In the genomic region with DNA sequence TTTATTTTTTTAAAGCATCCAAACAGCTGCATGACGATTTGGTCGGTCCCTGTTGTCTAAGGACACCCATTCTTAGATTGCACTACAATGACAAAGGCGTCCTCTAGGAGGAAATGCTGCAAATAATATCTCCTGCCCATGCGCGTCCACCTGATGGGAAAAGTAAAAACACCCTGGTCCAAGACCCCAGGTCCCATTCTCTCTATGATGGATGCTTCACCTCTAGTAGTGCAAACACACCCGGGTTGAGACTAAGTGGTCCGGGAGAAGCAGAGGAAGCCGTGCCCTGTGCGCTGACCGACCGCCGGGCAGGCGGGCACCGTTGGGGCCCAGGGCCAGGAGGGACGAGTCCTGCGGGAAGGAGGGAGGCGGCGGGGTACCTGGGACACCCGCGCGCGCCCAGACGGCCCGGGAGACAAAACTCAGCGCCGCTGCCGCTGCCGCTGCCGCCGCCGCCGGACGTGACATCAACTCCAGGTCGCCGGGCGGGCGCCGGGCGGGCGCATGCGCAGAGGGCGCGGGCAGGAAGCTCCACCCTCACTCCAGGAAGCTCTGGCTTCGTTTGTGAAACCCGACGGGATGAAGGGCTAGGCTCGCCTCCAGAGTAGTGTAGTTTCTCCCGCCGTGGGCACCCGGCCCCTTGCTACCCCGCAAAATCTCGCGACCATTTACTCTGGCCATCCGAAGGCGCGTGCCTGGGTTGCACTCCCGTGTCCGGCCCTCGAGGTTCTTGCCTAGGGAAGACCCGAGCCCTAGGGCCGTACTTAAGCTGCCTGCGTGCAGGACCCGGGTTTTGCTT, we compare ENCODE assay signal across 1 cellular context.
TF ChIP-seq lines count a peak whose summit lies in the region.

Gene TBC1D7 (minus strand): TSS at position 462 of the 799 bp plus-strand sequence. CDS start 1,639 bp downstream, outside the sequence.

TF ChIP-seq in HepG2, 621 proteins besides CTCF, POLR2A, EP300 and RAD21 (continued from another document and continues in another):
- TF ChIP-seq, protein P1, sequence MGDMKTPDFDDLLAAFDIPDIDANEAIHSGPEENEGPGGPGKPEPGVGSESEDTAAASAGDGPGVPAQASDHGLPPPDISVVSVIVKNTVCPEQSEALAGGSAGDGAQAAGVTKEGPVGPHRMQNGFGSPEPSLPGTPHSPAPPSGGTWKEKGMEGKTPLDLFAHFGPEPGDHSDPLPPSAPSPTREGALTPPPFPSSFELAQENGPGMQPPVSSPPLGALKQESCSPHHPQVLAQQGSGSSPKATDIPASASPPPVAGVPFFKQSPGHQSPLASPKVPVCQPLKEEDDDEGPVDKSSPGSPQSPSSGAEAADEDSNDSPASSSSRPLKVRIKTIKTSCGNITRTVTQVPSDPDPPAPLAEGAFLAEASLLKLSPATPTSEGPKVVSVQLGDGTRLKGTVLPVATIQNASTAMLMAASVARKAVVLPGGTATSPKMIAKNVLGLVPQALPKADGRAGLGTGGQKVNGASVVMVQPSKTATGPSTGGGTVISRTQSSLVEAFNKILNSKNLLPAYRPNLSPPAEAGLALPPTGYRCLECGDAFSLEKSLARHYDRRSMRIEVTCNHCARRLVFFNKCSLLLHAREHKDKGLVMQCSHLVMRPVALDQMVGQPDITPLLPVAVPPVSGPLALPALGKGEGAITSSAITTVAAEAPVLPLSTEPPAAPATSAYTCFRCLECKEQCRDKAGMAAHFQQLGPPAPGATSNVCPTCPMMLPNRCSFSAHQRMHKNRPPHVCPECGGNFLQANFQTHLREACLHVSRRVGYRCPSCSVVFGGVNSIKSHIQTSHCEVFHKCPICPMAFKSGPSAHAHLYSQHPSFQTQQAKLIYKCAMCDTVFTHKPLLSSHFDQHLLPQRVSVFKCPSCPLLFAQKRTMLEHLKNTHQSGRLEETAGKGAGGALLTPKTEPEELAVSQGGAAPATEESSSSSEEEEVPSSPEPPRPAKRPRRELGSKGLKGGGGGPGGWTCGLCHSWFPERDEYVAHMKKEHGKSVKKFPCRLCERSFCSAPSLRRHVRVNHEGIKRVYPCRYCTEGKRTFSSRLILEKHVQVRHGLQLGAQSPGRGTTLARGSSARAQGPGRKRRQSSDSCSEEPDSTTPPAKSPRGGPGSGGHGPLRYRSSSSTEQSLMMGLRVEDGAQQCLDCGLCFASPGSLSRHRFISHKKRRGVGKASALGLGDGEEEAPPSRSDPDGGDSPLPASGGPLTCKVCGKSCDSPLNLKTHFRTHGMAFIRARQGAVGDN (CRISPR knock-in tag; IDR thresholded peaks at IDR 0.05) = peak; percentile 97
- TF ChIP-seq SMAD1 (CRISPR knock-in tag; IDR thresholded peaks at IDR 0.05; ENCODE audit: borderline replicate concordance, low read depth) (0 out of 2 replicates have a peak, but pooled peaks have one; percentile 78), ZNF296 (CRISPR knock-in tag; conservative IDR thresholded peaks at IDR 0.05) (peak; percentile 73; the same call in 1 of the 2 replicates), ZNF891 (CRISPR knock-in tag; IDR thresholded peaks at IDR 0.05) (peak; percentile 81), ZSCAN12 (CRISPR knock-in tag; IDR thresholded peaks at IDR 0.05) (no peak), CAMTA2 (CRISPR knock-in tag; IDR thresholded peaks at IDR 0.05; ENCODE audit: borderline replicate concordance) (0 out of 2 replicates have a peak, but pooled peaks have one; percentile 27), SMYD3 (CRISPR knock-in tag; IDR thresholded peaks at IDR 0.05) (0 out of 2 replicates have a peak, but pooled peaks have one; percentile 40), RNF219 (CRISPR knock-in tag; IDR thresholded peaks at IDR 0.05) (no peak), ZNF260 (CRISPR knock-in tag; IDR thresholded peaks at IDR 0.05; ENCODE audit: borderline replicate concordance, low read depth) (no peak), ARNTL (CRISPR knock-in tag; IDR thresholded peaks at IDR 0.05) (0 out of 2 replicates have a peak, but pooled peaks have one; percentile 7), ZNF557 (CRISPR knock-in tag; IDR thresholded peaks at IDR 0.05) (no peak), ZZZ3 (CRISPR knock-in tag; IDR thresholded peaks at IDR 0.05; ENCODE audit: borderline replicate concordance) (no peak), ELF1 (CRISPR knock-in tag; IDR thresholded peaks at IDR 0.05) (peak; percentile 69; the same call in 1 of the 2 replicates), ATF7 (IDR thresholded peaks at IDR 0.05) (no peak), ATF7 (CRISPR knock-in tag; IDR thresholded peaks at IDR 0.05) (0 out of 2 replicates have a peak, but pooled peaks have one; percentile 40), PATZ1 (CRISPR knock-in tag; IDR thresholded peaks at IDR 0.05) (no peak; the same call in 1 of the 2 replicates), CHD2 (IDR thresholded peaks at IDR 0.05; ENCODE audit: low read depth, low read length) (peak; percentile 87), ZNF224 (CRISPR knock-in tag; IDR thresholded peaks at IDR 0.05) (no peak), ZNF644 (CRISPR knock-in tag; IDR thresholded peaks at IDR 0.05; ENCODE audit: low read depth) (no peak), TCF12 (IDR thresholded peaks at IDR 0.05) (no peak), TCF12 (CRISPR knock-in tag; IDR thresholded peaks at IDR 0.05) (no peak), ZNF788 (CRISPR knock-in tag; IDR thresholded peaks at IDR 0.05; ENCODE audit: borderline replicate concordance) (peak; percentile 55), TAF15 (IDR thresholded peaks at IDR 0.05; ENCODE audit: low read depth, low read length, poor library complexity, severe bottlenecking) (peak; percentile 93), ZFP41 (CRISPR knock-in tag; IDR thresholded peaks at IDR 0.05; ENCODE audit: borderline replicate concordance) (peak; percentile 79; the same call in 1 of the 2 replicates), ZNF841 (CRISPR knock-in tag; IDR thresholded peaks at IDR 0.05; ENCODE audit: borderline replicate concordance) (no peak), ZNF10 (CRISPR knock-in tag; IDR thresholded peaks at IDR 0.05; ENCODE audit: borderline replicate concordance, low read depth) (0 out of 2 replicates have a peak, but pooled peaks have one; percentile 78), MYNN (CRISPR knock-in tag; IDR thresholded peaks at IDR 0.05; ENCODE audit: low read depth) (0 out of 2 replicates have a peak, but pooled peaks have one; percentile 46), FOXJ3 (CRISPR knock-in tag; IDR thresholded peaks at IDR 0.05; ENCODE audit: borderline replicate concordance) (no peak), ZNF180 (CRISPR knock-in tag; IDR thresholded peaks at IDR 0.05; ENCODE audit: borderline replicate concordance, low read depth) (0 out of 2 replicates have a peak, but pooled peaks have one; percentile 32), GTF2F1 (IDR thresholded peaks at IDR 0.05; ENCODE audit: low read length) (no peak), ZNF124 (CRISPR knock-in tag; IDR thresholded peaks at IDR 0.05) (no peak; the same call in 1 of the 2 replicates), ZNF414 (CRISPR knock-in tag; IDR thresholded peaks at IDR 0.05) (no peak), CENPX (CRISPR knock-in tag; IDR thresholded peaks at IDR 0.05) (no peak)
- TF ChIP-seq, protein P2, sequence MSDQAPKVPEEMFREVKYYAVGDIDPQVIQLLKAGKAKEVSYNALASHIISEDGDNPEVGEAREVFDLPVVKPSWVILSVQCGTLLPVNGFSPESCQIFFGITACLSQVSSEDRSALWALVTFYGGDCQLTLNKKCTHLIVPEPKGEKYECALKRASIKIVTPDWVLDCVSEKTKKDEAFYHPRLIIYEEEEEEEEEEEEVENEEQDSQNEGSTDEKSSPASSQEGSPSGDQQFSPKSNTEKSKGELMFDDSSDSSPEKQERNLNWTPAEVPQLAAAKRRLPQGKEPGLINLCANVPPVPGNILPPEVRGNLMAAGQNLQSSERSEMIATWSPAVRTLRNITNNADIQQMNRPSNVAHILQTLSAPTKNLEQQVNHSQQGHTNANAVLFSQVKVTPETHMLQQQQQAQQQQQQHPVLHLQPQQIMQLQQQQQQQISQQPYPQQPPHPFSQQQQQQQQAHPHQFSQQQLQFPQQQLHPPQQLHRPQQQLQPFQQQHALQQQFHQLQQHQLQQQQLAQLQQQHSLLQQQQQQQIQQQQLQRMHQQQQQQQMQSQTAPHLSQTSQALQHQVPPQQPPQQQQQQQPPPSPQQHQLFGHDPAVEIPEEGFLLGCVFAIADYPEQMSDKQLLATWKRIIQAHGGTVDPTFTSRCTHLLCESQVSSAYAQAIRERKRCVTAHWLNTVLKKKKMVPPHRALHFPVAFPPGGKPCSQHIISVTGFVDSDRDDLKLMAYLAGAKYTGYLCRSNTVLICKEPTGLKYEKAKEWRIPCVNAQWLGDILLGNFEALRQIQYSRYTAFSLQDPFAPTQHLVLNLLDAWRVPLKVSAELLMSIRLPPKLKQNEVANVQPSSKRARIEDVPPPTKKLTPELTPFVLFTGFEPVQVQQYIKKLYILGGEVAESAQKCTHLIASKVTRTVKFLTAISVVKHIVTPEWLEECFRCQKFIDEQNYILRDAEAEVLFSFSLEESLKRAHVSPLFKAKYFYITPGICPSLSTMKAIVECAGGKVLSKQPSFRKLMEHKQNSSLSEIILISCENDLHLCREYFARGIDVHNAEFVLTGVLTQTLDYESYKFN (CRISPR knock-in tag; conservative IDR thresholded peaks at IDR 0.05) = peak; percentile 40; the same call in 1 of the 2 replicates
- TF ChIP-seq, protein P3, sequence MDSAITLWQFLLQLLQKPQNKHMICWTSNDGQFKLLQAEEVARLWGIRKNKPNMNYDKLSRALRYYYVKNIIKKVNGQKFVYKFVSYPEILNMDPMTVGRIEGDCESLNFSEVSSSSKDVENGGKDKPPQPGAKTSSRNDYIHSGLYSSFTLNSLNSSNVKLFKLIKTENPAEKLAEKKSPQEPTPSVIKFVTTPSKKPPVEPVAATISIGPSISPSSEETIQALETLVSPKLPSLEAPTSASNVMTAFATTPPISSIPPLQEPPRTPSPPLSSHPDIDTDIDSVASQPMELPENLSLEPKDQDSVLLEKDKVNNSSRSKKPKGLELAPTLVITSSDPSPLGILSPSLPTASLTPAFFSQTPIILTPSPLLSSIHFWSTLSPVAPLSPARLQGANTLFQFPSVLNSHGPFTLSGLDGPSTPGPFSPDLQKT (CRISPR knock-in tag; IDR thresholded peaks at IDR 0.05; ENCODE audit: borderline replicate concordance) = no peak
- TF ChIP-seq, protein P4, sequence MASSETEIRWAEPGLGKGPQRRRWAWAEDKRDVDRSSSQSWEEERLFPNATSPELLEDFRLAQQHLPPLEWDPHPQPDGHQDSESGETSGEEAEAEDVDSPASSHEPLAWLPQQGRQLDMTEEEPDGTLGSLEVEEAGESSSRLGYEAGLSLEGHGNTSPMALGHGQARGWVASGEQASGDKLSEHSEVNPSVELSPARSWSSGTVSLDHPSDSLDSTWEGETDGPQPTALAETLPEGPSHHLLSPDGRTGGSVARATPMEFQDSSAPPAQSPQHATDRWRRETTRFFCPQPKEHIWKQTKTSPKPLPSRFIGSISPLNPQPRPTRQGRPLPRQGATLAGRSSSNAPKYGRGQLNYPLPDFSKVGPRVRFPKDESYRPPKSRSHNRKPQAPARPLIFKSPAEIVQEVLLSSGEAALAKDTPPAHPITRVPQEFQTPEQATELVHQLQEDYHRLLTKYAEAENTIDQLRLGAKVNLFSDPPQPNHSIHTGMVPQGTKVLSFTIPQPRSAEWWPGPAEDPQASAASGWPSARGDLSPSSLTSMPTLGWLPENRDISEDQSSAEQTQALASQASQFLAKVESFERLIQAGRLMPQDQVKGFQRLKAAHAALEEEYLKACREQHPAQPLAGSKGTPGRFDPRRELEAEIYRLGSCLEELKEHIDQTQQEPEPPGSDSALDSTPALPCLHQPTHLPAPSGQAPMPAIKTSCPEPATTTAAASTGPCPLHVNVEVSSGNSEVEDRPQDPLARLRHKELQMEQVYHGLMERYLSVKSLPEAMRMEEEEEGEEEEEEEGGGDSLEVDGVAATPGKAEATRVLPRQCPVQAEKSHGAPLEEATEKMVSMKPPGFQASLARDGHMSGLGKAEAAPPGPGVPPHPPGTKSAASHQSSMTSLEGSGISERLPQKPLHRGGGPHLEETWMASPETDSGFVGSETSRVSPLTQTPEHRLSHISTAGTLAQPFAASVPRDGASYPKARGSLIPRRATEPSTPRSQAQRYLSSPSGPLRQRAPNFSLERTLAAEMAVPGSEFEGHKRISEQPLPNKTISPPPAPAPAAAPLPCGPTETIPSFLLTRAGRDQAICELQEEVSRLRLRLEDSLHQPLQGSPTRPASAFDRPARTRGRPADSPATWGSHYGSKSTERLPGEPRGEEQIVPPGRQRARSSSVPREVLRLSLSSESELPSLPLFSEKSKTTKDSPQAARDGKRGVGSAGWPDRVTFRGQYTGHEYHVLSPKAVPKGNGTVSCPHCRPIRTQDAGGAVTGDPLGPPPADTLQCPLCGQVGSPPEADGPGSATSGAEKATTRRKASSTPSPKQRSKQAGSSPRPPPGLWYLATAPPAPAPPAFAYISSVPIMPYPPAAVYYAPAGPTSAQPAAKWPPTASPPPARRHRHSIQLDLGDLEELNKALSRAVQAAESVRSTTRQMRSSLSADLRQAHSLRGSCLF (CRISPR knock-in tag; IDR thresholded peaks at IDR 0.05; ENCODE audit: borderline replicate concordance) = no peak
